9 cellular contexts compared by ENCODE assay signal in the genomic region with DNA sequence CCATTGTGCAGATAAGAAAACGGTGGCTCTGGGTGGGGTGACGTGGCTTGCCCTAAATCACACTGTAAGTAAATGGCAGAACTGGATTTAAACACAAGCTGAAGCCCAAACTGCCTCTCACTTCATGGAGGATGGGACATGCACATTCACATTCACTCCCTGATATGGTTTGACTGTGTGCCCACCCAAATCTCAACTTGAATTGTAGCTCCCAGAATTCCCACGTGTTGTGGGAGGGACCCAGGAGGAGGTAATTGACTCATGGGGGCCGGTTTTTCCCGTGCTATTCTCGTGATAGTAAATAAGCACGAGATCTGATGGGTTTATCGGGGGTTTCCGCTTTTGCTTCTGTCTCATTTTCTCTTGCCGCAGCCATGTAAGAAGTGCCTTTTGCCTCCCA.
"Had no signal": no experiment of that assay in that cellular context is flagged by ENCODE, and none has a peak within 500 bp of the region (broad histone marks: within the 10 kb centered on the region; RNA-seq: fewer than 3 reads in every experiment).

No MANE protein-coding gene starts in this region.

- H3K4me3 Mint-ChIP-seq: H9, IgD-negative memory B cell had no signal

- H3K9ac ChIP-seq: GM23248 had no signal

- FAIRE-seq: H54, HepG2 had no signal

- H3K4me3 ChIP-seq: GM23248 had no signal

- H3K9me3 Mint-ChIP-seq: H9, IgD-negative memory B cell had no signal

- H3K27ac Mint-ChIP-seq: H9, IgD-negative memory B cell had no signal

- H2AFZ ChIP-seq: GM23248 had no signal

- DNase-seq: GM23248, GOT3, H9, HCEC 1CT, KBM-7 had no signal

- H3K27me3 Mint-ChIP-seq: IgD-negative memory B cell had no signal

- H3K27ac ChIP-seq: GM23248, HL-60 had no signal
